ENCODE assay signal across 23 cellular contexts in genomic region chr11:1118755-1119275, GRCh38. TPM values are rescaled to one million over a fixed set of nuclear protein-coding genes. Genes with fewer than 3 reads are reported as not detected.
"Had no signal": no experiment of that assay in that cellular context is flagged by ENCODE, and none has a peak within 500 bp of the region (broad histone marks: within the 10 kb centered on the region; RNA-seq: fewer than 3 reads in every experiment).

No MANE protein-coding gene starts in this region.

- H3K4me2 ChIP-seq: neural progenitor cell had no signal

- ATAC-seq: mucosa of descending colon; naive thymus-derived CD4-positive, alpha-beta T cell; pancreas; stimulated activated memory B cell treated with anti-CD40 and anti-IgM and Interleukin-4, amounts not matched to agents 10 μg/mL and 1 μg/mL and 100 μg/mL, for 72 hours had no signal

- H3K4me1 Mint-ChIP-seq: activated CD4-positive, alpha-beta T cell treated with anti-CD3 and anti-CD28 coated beads, Interleukin-2, amount 10 ng/mL, durations not matched to agents 24 days and 14 days; activated naive CD8-positive, alpha-beta T cell treated with anti-CD3 and anti-CD28 coated beads for 36 hours; neural progenitor cell had no signal

- H3K27me3 ChIP-seq: pancreas had no signal

- H2AFZ ChIP-seq: neural progenitor cell had no signal

- H3K36me3 Mint-ChIP-seq: activated naive CD8-positive, alpha-beta T cell treated with anti-CD3 and anti-CD28 coated beads for 36 hours; naive thymus-derived CD4-positive, alpha-beta T cell; neural progenitor cell; stimulated activated memory B cell treated with anti-CD40 and anti-IgM and Interleukin-4, amounts not matched to agents 10 μg/mL and 1 μg/mL and 100 μg/mL, for 72 hours had no signal

- H3K9ac ChIP-seq: neural progenitor cell had no signal

- H3K27ac Mint-ChIP-seq: activated CD4-positive, alpha-beta T cell treated with anti-CD3 and anti-CD28 coated beads, Interleukin-2, amount 10 ng/mL, durations not matched to agents 24 days and 14 days; activated naive CD8-positive, alpha-beta T cell treated with anti-CD3 and anti-CD28 coated beads for 36 hours; naive thymus-derived CD4-positive, alpha-beta T cell; neural progenitor cell; stimulated activated memory B cell treated with anti-CD40 and anti-IgM and Interleukin-4, amounts not matched to agents 10 μg/mL and 1 μg/mL and 100 μg/mL, for 72 hours had no signal

- H3K9me3 ChIP-seq: mucosa of descending colon, pancreas, spleen, thoracic aorta had no signal

- H3K27ac ChIP-seq: cardiac muscle cell, neural progenitor cell, pancreas, spleen, thoracic aorta had no signal

- H3K4me1 ChIP-seq: neural progenitor cell, pancreas, spleen had no signal

- H3K4me3 ChIP-seq: cardiac muscle cell, mucosa of descending colon, neural progenitor cell, pancreas, spleen, thoracic aorta had no signal

- H3K9me3 Mint-ChIP-seq: activated CD4-positive, alpha-beta T cell treated with anti-CD3 and anti-CD28 coated beads, Interleukin-2, amount 10 ng/mL, durations not matched to agents 24 days and 14 days; activated naive CD8-positive, alpha-beta T cell treated with anti-CD3 and anti-CD28 coated beads for 36 hours; naive thymus-derived CD4-positive, alpha-beta T cell; neural progenitor cell; stimulated activated memory B cell treated with anti-CD40 and anti-IgM and Interleukin-4, amounts not matched to agents 10 μg/mL and 1 μg/mL and 100 μg/mL, for 72 hours had no signal

- H3K27me3 Mint-ChIP-seq: activated CD4-positive, alpha-beta T cell treated with anti-CD3 and anti-CD28 coated beads, Interleukin-2, amount 10 ng/mL, durations not matched to agents 24 days and 14 days had no signal

- H3K36me3 ChIP-seq: cardiac muscle cell, neural progenitor cell, pancreas, spleen, thoracic aorta had no signal

- DNase-seq: activated CD4-positive, alpha-beta T cell treated with anti-CD3 and anti-CD28 coated beads, Interleukin-2, amount 10 ng/mL, durations not matched to agents 24 days and 14 days; activated CD8-positive, alpha-beta memory T cell treated with anti-CD3 and anti-CD28 coated beads, Interleukin-2, amount 50 U/mL, for 4 hours; activated naive CD8-positive, alpha-beta T cell treated with anti-CD3 and anti-CD28 coated beads for 36 hours; activated T-cell treated with anti-CD3 and anti-CD28 coated beads, Interleukin-2, amount 50 U/mL, for 48 hours; amniotic stem cell; erythroblast; mesenchymal stem cell; naive thymus-derived CD4-positive, alpha-beta T cell; spleen; stimulated activated CD4-positive, alpha-beta T cell treated with anti-CD3 and anti-CD28 coated beads, Interleukin-4, amount 100 ng/mL, for 4 hours had no signal

- H3K4me3 Mint-ChIP-seq: activated CD4-positive, alpha-beta T cell treated with anti-CD3 and anti-CD28 coated beads, Interleukin-2, amount 10 ng/mL, durations not matched to agents 24 days and 14 days; activated naive CD8-positive, alpha-beta T cell treated with anti-CD3 and anti-CD28 coated beads for 36 hours; naive thymus-derived CD4-positive, alpha-beta T cell; neural progenitor cell; stimulated activated memory B cell treated with anti-CD40 and anti-IgM and Interleukin-4, amounts not matched to agents 10 μg/mL and 1 μg/mL and 100 μg/mL, for 72 hours had no signal

- FAIRE-seq: frontal cortex, pancreas, TTC549, urothelium cell line had no signal

RNA-seq across cellular contexts. Expression of gene MUC5AC, which starts 38.9 kb away (rescaled TPM):
- total RNA-seq: activated CD4-positive, alpha-beta T cell treated with anti-CD3 and anti-CD28 coated beads, Interleukin-2, amount 10 ng/mL, durations not matched to agents 24 days and 14 days; activated naive CD8-positive, alpha-beta T cell treated with anti-CD3 and anti-CD28 coated beads for 36 hours; cardiac muscle cell; dermis microvascular lymphatic vessel endothelial cell; frontal cortex; kidney epithelial cell; naive thymus-derived CD4-positive, alpha-beta T cell; SK-MEL-5; spleen; T-helper 2 cell treated with Interferon-gamma antibody and Interleukin-4, amounts not matched to agents 100 ng/mL and 5 ng/mL, for 36 hours had no signal
- polyA plus RNA-seq: cardiac muscle cell; naive thymus-derived CD4-positive, alpha-beta T cell had no signal

RNA-seq across cellular contexts. Expression of gene MUC2, which starts 44.1 kb away (rescaled TPM):
- total RNA-seq: activated CD4-positive, alpha-beta T cell treated with anti-CD3 and anti-CD28 coated beads, Interleukin-2, amount 10 ng/mL, durations not matched to agents 24 days and 14 days; activated naive CD8-positive, alpha-beta T cell treated with anti-CD3 and anti-CD28 coated beads for 36 hours; dermis microvascular lymphatic vessel endothelial cell; frontal cortex; kidney epithelial cell; naive thymus-derived CD4-positive, alpha-beta T cell; SK-MEL-5; T-helper 2 cell treated with Interferon-gamma antibody and Interleukin-4, amounts not matched to agents 100 ng/mL and 5 ng/mL, for 36 hours; thoracic aorta had no signal
- polyA plus RNA-seq: cardiac muscle cell; naive thymus-derived CD4-positive, alpha-beta T cell had no signal
